Comparison of ENCODE assay signal across 1 cellular context in genomic region chr9:94859226-94859625, GRCh38.
TF ChIP-seq lines count a peak whose summit lies in the region.

No MANE protein-coding gene starts in this region.

TF ChIP-seq in GM23338, 12 proteins besides CTCF, POLR2A, EP300 and RAD21:
- TF ChIP-seq, protein P1, sequence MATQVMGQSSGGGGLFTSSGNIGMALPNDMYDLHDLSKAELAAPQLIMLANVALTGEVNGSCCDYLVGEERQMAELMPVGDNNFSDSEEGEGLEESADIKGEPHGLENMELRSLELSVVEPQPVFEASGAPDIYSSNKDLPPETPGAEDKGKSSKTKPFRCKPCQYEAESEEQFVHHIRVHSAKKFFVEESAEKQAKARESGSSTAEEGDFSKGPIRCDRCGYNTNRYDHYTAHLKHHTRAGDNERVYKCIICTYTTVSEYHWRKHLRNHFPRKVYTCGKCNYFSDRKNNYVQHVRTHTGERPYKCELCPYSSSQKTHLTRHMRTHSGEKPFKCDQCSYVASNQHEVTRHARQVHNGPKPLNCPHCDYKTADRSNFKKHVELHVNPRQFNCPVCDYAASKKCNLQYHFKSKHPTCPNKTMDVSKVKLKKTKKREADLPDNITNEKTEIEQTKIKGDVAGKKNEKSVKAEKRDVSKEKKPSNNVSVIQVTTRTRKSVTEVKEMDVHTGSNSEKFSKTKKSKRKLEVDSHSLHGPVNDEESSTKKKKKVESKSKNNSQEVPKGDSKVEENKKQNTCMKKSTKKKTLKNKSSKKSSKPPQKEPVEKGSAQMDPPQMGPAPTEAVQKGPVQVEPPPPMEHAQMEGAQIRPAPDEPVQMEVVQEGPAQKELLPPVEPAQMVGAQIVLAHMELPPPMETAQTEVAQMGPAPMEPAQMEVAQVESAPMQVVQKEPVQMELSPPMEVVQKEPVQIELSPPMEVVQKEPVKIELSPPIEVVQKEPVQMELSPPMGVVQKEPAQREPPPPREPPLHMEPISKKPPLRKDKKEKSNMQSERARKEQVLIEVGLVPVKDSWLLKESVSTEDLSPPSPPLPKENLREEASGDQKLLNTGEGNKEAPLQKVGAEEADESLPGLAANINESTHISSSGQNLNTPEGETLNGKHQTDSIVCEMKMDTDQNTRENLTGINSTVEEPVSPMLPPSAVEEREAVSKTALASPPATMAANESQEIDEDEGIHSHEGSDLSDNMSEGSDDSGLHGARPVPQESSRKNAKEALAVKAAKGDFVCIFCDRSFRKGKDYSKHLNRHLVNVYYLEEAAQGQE (IDR thresholded peaks at IDR 0.05; ENCODE audit: unreplicated experiment): no peak
- TF ChIP-seq EZH2 (IDR thresholded peaks at IDR 0.05; ENCODE audit: low read depth, unreplicated experiment): no peak
- TF ChIP-seq STAT1 (IDR thresholded peaks at IDR 0.05; ENCODE audit: unreplicated experiment): no peak
- no peak for TF ChIP-seq ZNF114 (CRISPR knock-in tag; IDR thresholded peaks at IDR 0.05)
- no peak for TF ChIP-seq ZNF462 (CRISPR knock-in tag; IDR thresholded peaks at IDR 0.05)
- TF ChIP-seq CREB1 (CRISPR knock-in tag; IDR thresholded peaks at IDR 0.05; ENCODE audit: low read depth): no peak
- no peak for TF ChIP-seq JUNB (IDR thresholded peaks at IDR 0.05; ENCODE audit: unreplicated experiment)
- TF ChIP-seq ETS1 (IDR thresholded peaks at IDR 0.05): no peak
- TF ChIP-seq EZH2phosphoT487 (IDR thresholded peaks at IDR 0.05; ENCODE audit: unreplicated experiment): no peak
- TF ChIP-seq ZNF331 (CRISPR knock-in tag; IDR thresholded peaks at IDR 0.05; ENCODE audit: low read depth): no peak
- no peak for TF ChIP-seq NANOG (IDR thresholded peaks at IDR 0.05; ENCODE audit: borderline replicate concordance)
- no peak for TF ChIP-seq POLR2AphosphoS5 (IDR thresholded peaks at IDR 0.05; ENCODE audit: low read depth)
